ENCODE assay signal across 1 cellular context in the genomic region with DNA sequence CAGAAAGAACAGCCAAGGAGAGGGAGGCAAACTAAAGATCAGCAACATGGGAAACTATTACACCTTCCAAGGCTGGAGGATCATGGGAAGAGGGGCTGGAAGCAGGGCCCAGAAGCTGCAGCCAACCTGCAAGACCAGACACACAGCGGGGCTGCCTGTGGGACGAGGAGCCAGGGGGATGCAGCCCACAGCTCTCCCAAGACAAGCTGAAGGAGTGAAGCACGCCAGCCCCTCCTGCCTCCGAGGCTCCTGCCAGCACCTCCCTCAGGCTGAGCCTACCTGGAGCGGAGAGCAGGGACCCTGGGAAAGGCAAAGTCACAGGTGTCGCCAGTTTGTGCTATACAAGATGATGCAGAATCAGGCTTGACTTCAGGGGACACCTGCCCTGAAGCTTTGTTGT.
TF ChIP-seq lines count a peak whose summit lies in the region.

No MANE protein-coding gene starts in this region.

TF ChIP-seq in GM23338, 12 proteins besides CTCF, POLR2A, EP300 and RAD21 (continued from another document):
- TF ChIP-seq, protein P1, sequence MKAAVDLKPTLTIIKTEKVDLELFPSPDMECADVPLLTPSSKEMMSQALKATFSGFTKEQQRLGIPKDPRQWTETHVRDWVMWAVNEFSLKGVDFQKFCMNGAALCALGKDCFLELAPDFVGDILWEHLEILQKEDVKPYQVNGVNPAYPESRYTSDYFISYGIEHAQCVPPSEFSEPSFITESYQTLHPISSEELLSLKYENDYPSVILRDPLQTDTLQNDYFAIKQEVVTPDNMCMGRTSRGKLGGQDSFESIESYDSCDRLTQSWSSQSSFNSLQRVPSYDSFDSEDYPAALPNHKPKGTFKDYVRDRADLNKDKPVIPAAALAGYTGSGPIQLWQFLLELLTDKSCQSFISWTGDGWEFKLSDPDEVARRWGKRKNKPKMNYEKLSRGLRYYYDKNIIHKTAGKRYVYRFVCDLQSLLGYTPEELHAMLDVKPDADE (IDR thresholded peaks at IDR 0.05) = no peak
TF ChIP-seq in GM23338: peak in this region for 0.
